17 cellular contexts compared by ENCODE assay signal in the genomic region with DNA sequence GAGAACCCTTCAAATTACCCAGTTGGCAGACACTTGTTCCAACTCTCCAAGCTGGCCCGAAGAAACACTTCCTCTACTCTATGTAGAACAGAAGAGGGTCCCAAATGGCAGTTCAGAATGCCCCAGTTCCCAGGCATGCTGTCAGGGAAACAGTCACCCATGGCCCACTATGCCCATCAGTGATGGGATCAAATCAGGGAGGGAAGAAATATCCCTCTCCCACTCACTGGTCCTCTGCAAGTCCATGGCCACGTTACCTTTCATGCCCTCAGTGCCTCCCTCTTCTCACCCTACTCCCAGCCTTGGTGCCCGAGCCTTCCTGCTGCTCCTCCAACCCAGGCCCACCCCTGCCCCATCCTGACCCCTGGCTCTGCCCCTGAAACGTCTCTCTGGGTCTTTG. TPM values are rescaled to one million over a fixed set of nuclear protein-coding genes. Genes with fewer than 3 reads are reported as not detected.
"Had no signal": no experiment of that assay in that cellular context is flagged by ENCODE, and none has a peak within 500 bp of the region (broad histone marks: within the 10 kb centered on the region; RNA-seq: fewer than 3 reads in every experiment).

No MANE protein-coding gene starts in this region.

- H3K36me3 ChIP-seq: breast epithelium, uterus, WERI-Rb-1 had no signal

- H3K4me1 ChIP-seq: ascending aorta, uterus had no signal

- FAIRE-seq: keratinocyte had no signal

- H3K27ac ChIP-seq: ascending aorta, SK-N-MC, skin epidermis, uterus, WERI-Rb-1 had no signal

- H3K9me3 ChIP-seq: ascending aorta, breast epithelium, uterus had no signal

- H3K4me3 Mint-ChIP-seq: naive B cell had no signal

- H3K27me3 ChIP-seq: ascending aorta, breast epithelium, uterus had no signal

- H3K9me3 Mint-ChIP-seq: naive B cell had no signal

- H3K27me3 Mint-ChIP-seq: naive B cell had no signal

- H3K4me3 ChIP-seq: ascending aorta, breast epithelium, SK-N-MC, skin epidermis, uterus had no signal

- DNase-seq: activated CD4-positive, alpha-beta T cell treated with anti-CD3 and anti-CD28 coated beads for 4 hours; activated CD8-positive, alpha-beta memory T cell treated with anti-CD3 and anti-CD28 coated beads for 24 hours; cerebellar nuclear complex; effector CD8-positive, alpha-beta T cell; foreskin fibroblast; hippocampal formation; mammary epithelial cell; naive B cell; occipital lobe; uterus; WERI-Rb-1 had no signal

RNA-seq across cellular contexts. Expression of a gene that starts 57.7 kb away (rescaled TPM):
- total RNA-seq: ascending aorta, mononuclear cell had no signal
